Comparison of ENCODE assay signal across 10 cellular contexts in the genomic region with DNA sequence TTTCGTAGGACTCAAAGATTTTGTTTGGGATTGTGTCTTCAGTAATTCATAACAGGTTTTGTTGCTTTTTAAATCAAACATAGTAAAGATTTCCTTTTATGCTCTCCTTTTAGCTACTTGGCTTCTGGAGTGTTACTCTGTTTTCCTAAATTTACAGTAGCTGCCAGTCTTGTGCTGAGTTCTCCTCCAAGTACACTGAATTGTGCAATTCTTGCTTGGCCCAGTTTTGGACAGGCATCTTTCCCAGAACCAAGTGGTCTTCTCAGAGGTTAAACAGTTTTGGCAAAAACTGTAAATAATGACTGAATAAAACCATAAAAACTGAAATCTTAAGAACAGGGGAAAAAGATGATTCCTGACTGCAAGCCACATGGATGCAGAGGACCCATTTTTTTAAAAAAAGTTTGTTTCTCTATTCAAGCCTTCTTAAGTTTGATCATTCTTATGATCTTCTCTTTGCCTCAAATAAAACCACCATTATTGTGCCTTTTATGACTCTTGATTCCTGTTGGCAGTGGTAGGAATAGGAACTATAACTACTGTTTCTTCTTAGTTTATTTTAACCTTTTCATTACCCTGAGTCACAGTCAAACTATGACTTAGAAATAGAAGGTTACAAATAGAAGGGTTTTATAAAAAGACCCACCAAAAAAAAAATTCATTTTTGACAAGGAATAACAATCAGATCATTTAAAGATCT.
DNase-seq lines count a peak whose midpoint lies in the region; ATAC-seq and TF ChIP-seq lines count a peak whose summit lies in the region.
"Had no signal": no experiment of that assay in that cellular context is flagged by ENCODE, and none has a peak within 500 bp of the region (broad histone marks: within the 10 kb centered on the region; RNA-seq: fewer than 3 reads in every experiment).

No MANE protein-coding gene starts in this region.

- H3K36me3 Mint-ChIP-seq in activated CD4-positive, alpha-beta T cell treated with anti-CD3 and anti-CD28 coated beads for 36 hours (ENCODE audit: low read depth) = peaks cover 45% of the 10 kb centered on the region
- H3K36me3 Mint-ChIP-seq in memory B cell = peaks cover 17% of the 10 kb centered on the region

- CTCF ChIA-PET in activated CD4-positive, alpha-beta T cell treated with anti-CD3 and anti-CD28 coated beads for 36 hours (lab: Charles Lee) = interaction anchor here (1.0 to 1.7 kb wide), 3 partner anchors 70 to 144 kb away, joined by 3 to 7 read pairs (median 4); no protein-coding TSS in a partner anchor

- peak overlapping the region; percentile 72 for H3K27ac Mint-ChIP-seq in activated CD4-positive, alpha-beta T cell treated with anti-CD3 and anti-CD28 coated beads for 36 hours
- H3K27ac Mint-ChIP-seq in memory B cell = peak overlapping the region; percentile 88

- H3K4me3 ChIP-seq in thymus (ENCODE audit: low read length) = no peak overlapping the region

- H3K4me3 Mint-ChIP-seq in activated CD4-positive, alpha-beta T cell treated with anti-CD3 and anti-CD28 coated beads for 36 hours = no peak overlapping the region
- H3K4me3 Mint-ChIP-seq in memory B cell = no peak overlapping the region

- no peaks in the 10 kb centered on the region for H3K27me3 Mint-ChIP-seq in activated CD4-positive, alpha-beta T cell treated with anti-CD3 and anti-CD28 coated beads for 36 hours
- H3K27me3 Mint-ChIP-seq in memory B cell = no peaks in the 10 kb centered on the region

- DNase-seq in activated CD4-positive, alpha-beta T cell treated with anti-CD3 and anti-CD28 coated beads for 36 hours = no peak
- DNase-seq in activated CD4-positive, alpha-beta T cell treated with anti-CD3 and anti-CD28 coated beads, Interleukin-2, amount 50 U/mL, for 1 hour = no peak
- peak; percentile 25 for DNase-seq in amniotic epithelial cell (ENCODE audit: low read depth)
- DNase-seq in memory B cell (ENCODE audit: low spot score in 2 of 2) = no peak
- DNase-seq in HK-2 (ENCODE audit: unreplicated experiment) = no peak
- DNase-seq in islet precursor cell = no peak
- DNase-seq: 8988T had no signal

- no peaks in the 10 kb centered on the region for H3K9me3 Mint-ChIP-seq in activated CD4-positive, alpha-beta T cell treated with anti-CD3 and anti-CD28 coated beads for 36 hours (ENCODE audit: low read depth)
- no peaks in the 10 kb centered on the region for H3K9me3 Mint-ChIP-seq in memory B cell

- peaks cover 3% of the 10 kb centered on the region for H3K36me3 ChIP-seq in thymus (ENCODE audit: control insufficient read depth, insufficient read depth)

- POLR2A ChIA-PET in activated CD4-positive, alpha-beta T cell treated with anti-CD3 and anti-CD28 coated beads for 36 hours (lab: Charles Lee) = interaction anchor here (0.6 kb wide), 1 partner anchor 10 kb away, joined by 3 read pairs; no protein-coding TSS in a partner anchor

- no peaks in the 10 kb centered on the region for H3K9me3 ChIP-seq in thymus (ENCODE audit: control insufficient read depth)

- H3K27ac ChIP-seq in thymus (ENCODE audit: low read depth) = peak overlapping the region; percentile 25
- H3K27ac ChIP-seq: parathyroid adenoma had no signal

- H3K4me1 ChIP-seq in thymus (ENCODE audit: control insufficient read depth, insufficient read depth, low read length) = peaks cover 15% of the 10 kb centered on the region
- H3K4me1 ChIP-seq: parathyroid adenoma had no signal

- ATAC-seq in activated CD4-positive, alpha-beta T cell treated with anti-CD3 and anti-CD28 coated beads for 36 hours = peak; percentile 63
- no peak for ATAC-seq in memory B cell (ENCODE audit: low read depth)
- no peak for ATAC-seq in SK-N-SH treated with all-trans-retinoic acid at 6 μM for 48 hours

- intact Hi-C loops in activated CD4-positive, alpha-beta T cell treated with anti-CD3 and anti-CD28 coated beads for 36 hours (cut with DNase I, micrococcal nuclease) = loop anchor here in 1 of 2 experiments (5.0 kb wide), 1 partner anchor 78 kb away; no protein-coding TSS in a partner anchor

- H3K27me3 ChIP-seq in thymus (ENCODE audit: control insufficient read depth, insufficient read depth) = no peaks in the 10 kb centered on the region

- H3K4me1 Mint-ChIP-seq in activated CD4-positive, alpha-beta T cell treated with anti-CD3 and anti-CD28 coated beads for 36 hours = peaks cover 63% of the 10 kb centered on the region
- peaks cover 34% of the 10 kb centered on the region for H3K4me1 Mint-ChIP-seq in memory B cell

- WGBS in thymus = 78% methylated on average over 1 of the region's 1 CpG

TF ChIP-seq in SK-N-SH treated with all-trans-retinoic acid at 6 μM for 48 hours, 23 proteins besides CTCF, POLR2A, EP300 and RAD21:
- TF ChIP-seq SNAI2 (CRISPR knock-in tag; IDR thresholded peaks at IDR 0.05) = no peak
- TF ChIP-seq ZNF565 (CRISPR knock-in tag; conservative IDR thresholded peaks at IDR 0.05; ENCODE audit: low read depth) = no peak
- TF ChIP-seq, protein P1, sequence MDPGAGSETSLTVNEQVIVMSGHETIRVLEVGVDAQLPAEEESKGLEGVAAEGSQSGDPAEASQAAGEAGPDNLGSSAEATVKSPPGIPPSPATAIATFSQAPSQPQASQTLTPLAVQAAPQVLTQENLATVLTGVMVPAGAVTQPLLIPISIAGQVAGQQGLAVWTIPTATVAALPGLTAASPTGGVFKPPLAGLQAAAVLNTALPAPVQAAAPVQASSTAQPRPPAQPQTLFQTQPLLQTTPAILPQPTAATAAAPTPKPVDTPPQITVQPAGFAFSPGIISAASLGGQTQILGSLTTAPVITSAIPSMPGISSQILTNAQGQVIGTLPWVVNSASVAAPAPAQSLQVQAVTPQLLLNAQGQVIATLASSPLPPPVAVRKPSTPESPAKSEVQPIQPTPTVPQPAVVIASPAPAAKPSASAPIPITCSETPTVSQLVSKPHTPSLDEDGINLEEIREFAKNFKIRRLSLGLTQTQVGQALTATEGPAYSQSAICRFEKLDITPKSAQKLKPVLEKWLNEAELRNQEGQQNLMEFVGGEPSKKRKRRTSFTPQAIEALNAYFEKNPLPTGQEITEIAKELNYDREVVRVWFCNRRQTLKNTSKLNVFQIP (CRISPR knock-in tag; IDR thresholded peaks at IDR 0.05; ENCODE audit: borderline replicate concordance, low read depth) = no peak
- TF ChIP-seq ZC3H10 (CRISPR knock-in tag; IDR thresholded peaks at IDR 0.05) = no peak
- TF ChIP-seq ZFP30 (CRISPR knock-in tag; IDR thresholded peaks at IDR 0.05) = no peak
- TF ChIP-seq BACH2 (CRISPR knock-in tag; IDR thresholded peaks at IDR 0.05; ENCODE audit: borderline replicate concordance) = no peak
- no peak for TF ChIP-seq OSR1 (CRISPR knock-in tag; IDR thresholded peaks at IDR 0.05)
- TF ChIP-seq ESRRG (CRISPR knock-in tag; IDR thresholded peaks at IDR 0.05) = no peak
- TF ChIP-seq RARB (CRISPR knock-in tag; IDR thresholded peaks at IDR 0.05) = no peak
